In the genomic region with DNA sequence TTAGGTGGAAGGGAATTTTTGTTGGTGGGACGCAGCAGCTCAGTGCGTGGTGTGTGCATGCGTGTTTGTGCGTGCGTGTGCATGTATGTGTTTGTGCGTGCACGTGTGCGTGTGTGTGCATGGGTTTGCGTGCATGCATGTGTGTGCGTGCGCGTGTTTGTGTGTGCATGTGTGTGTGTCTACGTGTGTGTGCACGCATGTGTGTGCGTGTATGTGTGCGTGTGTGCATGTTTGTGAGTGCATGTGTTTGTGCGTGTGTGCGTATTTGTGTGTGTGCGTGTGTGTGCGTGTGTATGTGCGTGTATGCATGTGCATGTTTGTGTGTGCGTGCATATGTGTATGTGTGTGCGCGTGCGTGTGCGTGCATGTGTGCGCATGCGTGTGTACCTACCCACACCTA, we compare ENCODE assay signal across 9 cellular contexts. TPM values are rescaled to one million over a fixed set of nuclear protein-coding genes. Genes with fewer than 3 reads are reported as not detected.
DNase-seq lines count a peak whose midpoint lies in the region; ATAC-seq and TF ChIP-seq lines count a peak whose summit lies in the region.
"Had no signal": no experiment of that assay in that cellular context is flagged by ENCODE, and none has a peak within 500 bp of the region (broad histone marks: within the 10 kb centered on the region; RNA-seq: fewer than 3 reads in every experiment).

No MANE protein-coding gene starts in this region.

- H2BK5ac ChIP-seq in trophoblast cell (ENCODE audit: low read depth, low read length, poor library complexity) = no peak overlapping the region

- no peak overlapping the region for H3K14ac ChIP-seq in trophoblast cell (ENCODE audit: low read length)

- no peaks in the 10 kb centered on the region for H3K79me1 ChIP-seq in trophoblast cell (ENCODE audit: low read length)

- H4K12ac ChIP-seq in trophoblast cell (ENCODE audit: low read depth, low read length) = no peak overlapping the region

- peak overlapping the region in 1 of 2 experiments; percentile 30; a peak in 1 of 4 replicates for H3K4me3 ChIP-seq in DND-41 (ENCODE audit: low read depth in 1 of 2, low read length in 2 of 2)
- peak overlapping the region; percentile 41 for H3K4me3 ChIP-seq in HUES64 (ENCODE audit: low read length)
- peak overlapping the region; percentile 23 to 57 for H3K4me3 ChIP-seq in duodenal mucosa (ENCODE audit: low read depth in 1 of 2, low read length in 2 of 2)
- H3K4me3 ChIP-seq in trophoblast cell (ENCODE audit: low read depth, low read length) = peak overlapping the region; percentile 58

- H3K4me1 ChIP-seq in DND-41 (ENCODE audit: insufficient read depth, low read length) (peaks cover 16% of the 10 kb centered on the region), HUES64 (ENCODE audit: insufficient read depth, low read length) (peaks cover 17% of the 10 kb centered on the region), duodenal mucosa (ENCODE audit: control insufficient read depth in 1 of 2, insufficient read depth in 2 of 2, low read length in 2 of 2) (peaks cover 11% of the 10 kb centered on the region in 2 donors), trophoblast cell (ENCODE audit: control insufficient read depth in 1 of 2, insufficient read depth in 2 of 2, low read length in 2 of 2) (peaks cover 0 to 5% of the 10 kb centered on the region in 2 experiments)

- H3K23ac ChIP-seq in trophoblast cell (ENCODE audit: low read length) = no peak overlapping the region

- H3K4ac ChIP-seq in trophoblast cell (ENCODE audit: low read depth, low read length) = no peak overlapping the region

- no peak for DNase-seq in DND-41
- DNase-seq in trophoblast cell = no peak
- DNase-seq in Ammon's horn (ENCODE audit: low spot score) = no peak
- DNase-seq in HuH-7 (ENCODE audit: low spot score) = no peak

- no peak for TF ChIP-seq CTCF in DND-41 (IDR thresholded peaks at IDR 0.05; ENCODE audit: borderline replicate concordance, extremely low read depth, low read length, poor library complexity, severe bottlenecking)

- H3K79me2 ChIP-seq in DND-41 (ENCODE audit: insufficient read depth, low read length) (no peaks in the 10 kb centered on the region), trophoblast cell (ENCODE audit: control insufficient read depth, insufficient read depth, low read length, poor library complexity) (no peaks in the 10 kb centered on the region)

- H3K9me3 ChIP-seq in DND-41 (ENCODE audit: insufficient read depth, low read length, severe bottlenecking) (no peaks in the 10 kb centered on the region), HUES64 (ENCODE audit: insufficient read depth, low read depth, low read length) (no peaks in the 10 kb centered on the region), duodenal mucosa (ENCODE audit: control insufficient read depth in 1 of 2, low read length in 2 of 2) (no peaks in the 10 kb centered on the region), trophoblast cell (ENCODE audit: insufficient read depth, low read depth, low read length) (peaks cover 4% of the 10 kb centered on the region)
- H3K9me3 ChIP-seq: gastroesophageal sphincter had no signal

- H2AFZ ChIP-seq in DND-41 (ENCODE audit: low read depth, low read length) = peak overlapping the region; percentile 82
- H2AFZ ChIP-seq in trophoblast cell (ENCODE audit: insufficient read depth, low read length, poor library complexity) = no peak overlapping the region

- H4K91ac ChIP-seq in trophoblast cell (ENCODE audit: low read depth, low read length) = no peak overlapping the region

- no peak overlapping the region for H4K8ac ChIP-seq in trophoblast cell (ENCODE audit: low read depth, low read length)

- H2BK12ac ChIP-seq in trophoblast cell (ENCODE audit: low read length) = no peak overlapping the region

- H3K27me3 ChIP-seq in DND-41 (ENCODE audit: insufficient read depth, low read length, poor library complexity) = no peaks in the 10 kb centered on the region
- no peaks in the 10 kb centered on the region for H3K27me3 ChIP-seq in HUES64 (ENCODE audit: insufficient read depth, low read length)
- no peaks in the 10 kb centered on the region for H3K27me3 ChIP-seq in duodenal mucosa (ENCODE audit: control insufficient read depth in 1 of 2, insufficient read depth in 2 of 2, low read length in 2 of 2)
- no peaks in the 10 kb centered on the region for H3K27me3 ChIP-seq in trophoblast cell (ENCODE audit: insufficient read depth, low read length)
- H3K27me3 ChIP-seq: gastroesophageal sphincter had no signal

- 81% methylated on average over 28 of the region's 28 CpGs for WGBS in HUES64
- 100% methylated on average over 2 of the region's 28 CpGs for WGBS in trophoblast cell (ENCODE audit: extremely low coverage, insufficient coverage, insufficient read length)

- no peak overlapping the region for H2BK120ac ChIP-seq in trophoblast cell (ENCODE audit: insufficient read depth, low read length, poor library complexity)

- H3K36me3 ChIP-seq in DND-41 (ENCODE audit: insufficient read depth, low read length) = no peaks in the 10 kb centered on the region
- H3K36me3 ChIP-seq in HUES64 (ENCODE audit: insufficient read depth, low read length) = no peaks in the 10 kb centered on the region
- peaks cover 0 to 5% of the 10 kb centered on the region in 2 donors for H3K36me3 ChIP-seq in duodenal mucosa (ENCODE audit: control insufficient read depth in 1 of 2, insufficient read depth in 2 of 2, low read length in 2 of 2)
- H3K36me3 ChIP-seq in trophoblast cell (ENCODE audit: control insufficient read depth in 1 of 2, insufficient read depth in 2 of 2, low read length in 2 of 2) = no peaks in the 10 kb centered on the region
- H3K36me3 ChIP-seq: gastroesophageal sphincter had no signal

- H3K18ac ChIP-seq in trophoblast cell (ENCODE audit: low read length) = no peak overlapping the region

- H4K20me1 ChIP-seq in DND-41 (ENCODE audit: insufficient read depth, low read length) = no peaks in the 10 kb centered on the region

- H3K27ac ChIP-seq in DND-41 (ENCODE audit: low read length) = no peak overlapping the region
- no peak overlapping the region for H3K27ac ChIP-seq in HUES64 (ENCODE audit: low read depth, low read length)
- no peak overlapping the region for H3K27ac ChIP-seq in duodenal mucosa (ENCODE audit: low read depth, low read length)
- H3K27ac ChIP-seq in trophoblast cell (ENCODE audit: low read depth, low read length) = no peak overlapping the region
- H3K27ac ChIP-seq: WERI-Rb-1 had no signal

- H3K9ac ChIP-seq in DND-41 (ENCODE audit: low read depth, low read length) (no peak overlapping the region), HUES64 (ENCODE audit: low read depth, low read length) (no peak overlapping the region), duodenal mucosa (ENCODE audit: low read depth in 1 of 2, low read length in 2 of 2) (no peak overlapping the region), trophoblast cell (ENCODE audit: low read length) (no peak overlapping the region)

- H2AK5ac ChIP-seq in trophoblast cell (ENCODE audit: low read length) = no peak overlapping the region

- H3K4me2 ChIP-seq in DND-41 (ENCODE audit: insufficient read depth, low read length) (peak overlapping the region; percentile 58), trophoblast cell (ENCODE audit: low read length) (peak overlapping the region; percentile 53)

- no peak for ATAC-seq in DND-41 (ENCODE audit: insufficient read depth, low read depth)
- ATAC-seq in esophagus mucosa = no peak

RNA-seq across cellular contexts. Expression of a gene that starts 20.2 kb away (rescaled TPM):
- 286 TPM for polyA plus RNA-seq in HUES64 (2013, experiment 1 of 2)
- polyA plus RNA-seq in HUES64 (2013, experiment 2 of 2) = 327 TPM
- polyA plus RNA-seq in trophoblast cell (2013) = 330 and 331 TPM in 2 replicates
- total RNA-seq in esophagus mucosa = 236 TPM
